9 cellular contexts compared by ENCODE assay signal in genomic region chr5:57499262-57500050, GRCh38. TPM values are rescaled to one million over a fixed set of nuclear protein-coding genes. Genes with fewer than 3 reads are reported as not detected.
A peak's percentile ranks its signal among the peaks of the same experiment; 100 is the strongest.
DNase-seq lines count a peak whose midpoint lies in the region; ATAC-seq and TF ChIP-seq lines count a peak whose summit lies in the region.
"Had no signal": no experiment of that assay in that cellular context is flagged by ENCODE, and none has a peak within 500 bp of the region (broad histone marks: within the 10 kb centered on the region; RNA-seq: fewer than 3 reads in every experiment).

No MANE protein-coding gene starts in this region.

- H3K4me1 ChIP-seq in CD4-positive, CD25-positive, alpha-beta regulatory T cell (ENCODE audit: control insufficient read depth, insufficient read depth, low read length, poor library complexity, severe bottlenecking), result peaks cover 25% of the 10 kb centered on the region
- peaks cover 0 to 56% (median 23%) of the 10 kb centered on the region in 12 donors for H3K4me1 ChIP-seq in heart left ventricle

- TF ChIP-seq CTCF in heart left ventricle (IDR thresholded peaks at IDR 0.05), result peak; percentile 59 to 85 (median 78)

- H3K36me3 ChIP-seq in CD4-positive, CD25-positive, alpha-beta regulatory T cell (ENCODE audit: control insufficient read depth, insufficient read depth, low read length), result no peaks in the 10 kb centered on the region
- no peaks in the 10 kb centered on the region for H3K36me3 ChIP-seq in heart left ventricle

- peaks cover 13 to 37% (median 21%) of the 10 kb centered on the region in 4 donors for H3K4me1 Mint-ChIP-seq in CD4-positive, CD25-positive, alpha-beta regulatory T cell

- intact Hi-C loops in heart left ventricle (cut with DNase I), result loop anchor here (1.0 to 10.0 kb wide), 22 partner anchors 155 to 963 kb away; partner anchors contain the start of gene PLK2 (in 8 of the 10)

- peak overlapping the region; percentile 59 to 93 (median 78) for H3K4me3 Mint-ChIP-seq in CD4-positive, CD25-positive, alpha-beta regulatory T cell
- H3K4me3 Mint-ChIP-seq: activated naive CD8-positive, alpha-beta T cell had no signal

- peaks cover 3% of the 10 kb centered on the region for H3K27me3 ChIP-seq in CD4-positive, CD25-positive, alpha-beta regulatory T cell (ENCODE audit: control insufficient read depth, insufficient read depth, low read length)
- H3K27me3 ChIP-seq in heart left ventricle, result no peaks in the 10 kb centered on the region

- H3K9me3 ChIP-seq in CD4-positive, CD25-positive, alpha-beta regulatory T cell (ENCODE audit: control insufficient read depth in 2 of 2, low read length in 2 of 2), result no peaks in the 10 kb centered on the region
- H3K9me3 ChIP-seq in heart left ventricle, result no peaks in the 10 kb centered on the region

- H3K27ac Mint-ChIP-seq in CD4-positive, CD25-positive, alpha-beta regulatory T cell, result peak overlapping the region; percentile 35 to 61 (median 51)
- H3K27ac Mint-ChIP-seq in activated naive CD4-positive, alpha-beta T cell treated with anti-CD3 and anti-CD28 coated beads, Interleukin-2, amount 50 U/mL, for 72 hours, result no peak overlapping the region
- H3K27ac Mint-ChIP-seq: activated naive CD8-positive, alpha-beta T cell had no signal

- no peak for TF ChIP-seq POLR2A in heart left ventricle (IDR thresholded peaks at IDR 0.05)

- peak overlapping the region; percentile 86 for H3K4me3 ChIP-seq in CD4-positive, CD25-positive, alpha-beta regulatory T cell (ENCODE audit: low read depth, low read length)
- peak overlapping the region in 9 of 12 donors; percentile 4 to 42 (median 26) for H3K4me3 ChIP-seq in heart left ventricle

- WGBS in heart left ventricle, 4 donors, result 25 to 31% (median 28%) methylated on average over 8 of the region's 8 CpGs

- peak in 2 of 3 donors; percentile 23 to 65 for DNase-seq in CD4-positive, CD25-positive, alpha-beta regulatory T cell
- DNase-seq in NCI-H1048 (lab: John Stamatoyannopoulos, UW) (peak; percentile 43), heart left ventricle (peak in 1 of 5 donors; percentile 31), renal cortical epithelial cell (ENCODE audit: low read depth) (peak; percentile 76)
- DNase-seq in activated naive CD4-positive, alpha-beta T cell treated with anti-CD3 and anti-CD28 coated beads, Interleukin-2, amount 50 U/mL, for 72 hours (ENCODE audit: low spot score in 2 of 2), result no peak
- no peak for DNase-seq in activated CD8-positive, alpha-beta memory T cell treated with anti-CD3 and anti-CD28 coated beads for 24 hours

- peak in 1 of 2 donors; percentile 54 for ATAC-seq in CD4-positive, CD25-positive, alpha-beta regulatory T cell (ENCODE audit: low read depth in 2 of 2)
- ATAC-seq in GM18498 (IDR thresholded peaks at IDR 0.05; ENCODE audit: unreplicated experiment) (peak; percentile 78), HG02642 (IDR thresholded peaks at IDR 0.05; ENCODE audit: poor library complexity, unreplicated experiment) (peak; percentile 85), heart left ventricle (peak in 2 of 4 donors; percentile 59 to 76)
- peak; percentile 12 to 72 for ATAC-seq in activated naive CD4-positive, alpha-beta T cell treated with anti-CD3 and anti-CD28 coated beads, Interleukin-2, amount 50 U/mL, for 72 hours

- no peaks in the 10 kb centered on the region for H3K27me3 Mint-ChIP-seq in CD4-positive, CD25-positive, alpha-beta regulatory T cell
- H3K27me3 Mint-ChIP-seq: activated naive CD8-positive, alpha-beta T cell had no signal

- H3K36me3 Mint-ChIP-seq in CD4-positive, CD25-positive, alpha-beta regulatory T cell, result no peaks in the 10 kb centered on the region
- H3K36me3 Mint-ChIP-seq in activated naive CD4-positive, alpha-beta T cell treated with anti-CD3 and anti-CD28 coated beads, Interleukin-2, amount 50 U/mL, for 72 hours, result no peaks in the 10 kb centered on the region
- H3K36me3 Mint-ChIP-seq: activated naive CD8-positive, alpha-beta T cell had no signal

- peak overlapping the region; percentile 19 for H3K27ac ChIP-seq in CD4-positive, CD25-positive, alpha-beta regulatory T cell (ENCODE audit: insufficient read depth, low read length, poor library complexity, severe bottlenecking)
- H3K27ac ChIP-seq in heart left ventricle, result peak overlapping the region in 6 of 12 donors; percentile 1 to 48 (median 17)

- no peaks in the 10 kb centered on the region for H3K9me3 Mint-ChIP-seq in CD4-positive, CD25-positive, alpha-beta regulatory T cell
- H3K9me3 Mint-ChIP-seq in activated naive CD4-positive, alpha-beta T cell treated with anti-CD3 and anti-CD28 coated beads, Interleukin-2, amount 50 U/mL, for 72 hours, result no peaks in the 10 kb centered on the region

RNA-seq across cellular contexts. Expression of gene ACTBL2, which starts 16.8 kb away (rescaled TPM):
- total RNA-seq in CD4-positive, CD25-positive, alpha-beta regulatory T cell, result not detected
- not detected for polyA plus RNA-seq in CD4-positive, CD25-positive, alpha-beta regulatory T cell
- total RNA-seq in activated naive CD4-positive, alpha-beta T cell treated with anti-CD3 and anti-CD28 coated beads, Interleukin-2, amount 50 U/mL, for 72 hours, result not detected
- total RNA-seq in heart left ventricle (under 1 TPM in 1 of 9 donors, not detected in 8; 0.09 TPM), renal cortical epithelial cell (5.6 and 8.0 TPM in 2 replicates)
- polyA plus RNA-seq in heart left ventricle, result not detected

Comparison
In these comparisons a context has a peak if more than half of its experiments do, and no peak if none do; other contexts are left out.
1. DNase-seq: peak in CD4-positive, CD25-positive, alpha-beta regulatory T cell (2 of 3), NCI-H1048 (single experiment) and renal cortical epithelial cell (single experiment); none in activated naive CD4-positive, alpha-beta T cell treated with anti-CD3 and anti-CD28 coated beads, Interleukin-2, amount 50 U/mL, for 72 hours (0 of 2) and activated CD8-positive, alpha-beta memory T cell treated with anti-CD3 and anti-CD28 coated beads for 24 hours (single experiment).
2. H3K27ac Mint-ChIP-seq: peak in CD4-positive, CD25-positive, alpha-beta regulatory T cell (3 of 3); none in activated naive CD4-positive, alpha-beta T cell treated with anti-CD3 and anti-CD28 coated beads, Interleukin-2, amount 50 U/mL, for 72 hours (0 of 2).